1 cellular context compared by ENCODE assay signal in the genomic region with DNA sequence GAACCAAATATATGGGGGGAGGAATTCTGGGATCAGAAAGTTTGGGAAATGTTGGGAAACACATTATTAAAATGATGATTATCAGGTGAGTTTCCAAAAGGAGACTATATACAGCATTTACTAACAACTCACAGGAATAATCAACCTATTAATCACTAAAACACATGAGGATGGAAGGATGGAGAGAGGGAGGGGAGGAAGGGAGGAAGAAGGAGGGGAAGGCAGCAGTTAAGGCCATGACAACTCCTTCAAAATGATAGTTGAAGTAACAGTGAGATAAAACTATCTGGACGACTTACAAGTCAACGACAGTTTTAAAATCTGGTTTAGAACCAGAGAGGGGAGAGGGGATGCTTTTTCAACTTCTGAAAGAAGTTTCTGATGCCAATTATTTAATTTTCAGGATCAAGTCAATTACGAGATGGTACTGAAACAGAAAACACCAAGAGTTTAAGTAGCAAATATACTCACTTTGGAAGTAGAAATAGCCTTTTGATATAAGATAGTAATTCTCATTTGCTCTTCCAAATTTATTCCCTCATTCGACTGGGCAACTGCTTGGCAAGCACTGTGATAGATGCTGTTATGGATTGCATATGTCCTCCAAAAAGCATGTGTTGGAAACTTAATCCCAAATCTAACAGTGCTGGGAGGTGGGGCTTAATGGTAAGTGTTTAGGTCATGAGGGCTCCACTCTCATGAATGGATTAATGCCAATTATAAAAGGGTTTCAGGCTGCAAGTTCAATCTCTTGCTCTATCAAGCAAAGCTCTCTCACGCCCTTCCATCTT.
TF ChIP-seq lines count a peak whose summit lies in the region.

No MANE protein-coding gene starts in this region.

TF ChIP-seq in HEK293T, 16 proteins besides CTCF, POLR2A, EP300 and RAD21 (continued from another document):
- TF ChIP-seq ZNF384 (IDR thresholded peaks at IDR 0.05): no peak
